ENCODE assay signal across 36 cellular contexts in genomic region chr12:112801055-112801454, GRCh38. TPM values are rescaled to one million over a fixed set of nuclear protein-coding genes. Genes with fewer than 3 reads are reported as not detected.
"Had no signal": no experiment of that assay in that cellular context is flagged by ENCODE, and none has a peak within 500 bp of the region (broad histone marks: within the 10 kb centered on the region; RNA-seq: fewer than 3 reads in every experiment).

No MANE protein-coding gene starts in this region.

- H3K9me3 Mint-ChIP-seq: activated CD4-positive, alpha-beta T cell treated with anti-CD3 and anti-CD28 coated beads, Interleukin-2, amount 10 ng/mL, durations not matched to agents 24 days and 14 days; activated CD8-positive, alpha-beta T cell treated with anti-CD3 and anti-CD28 coated beads for 36 hours; activated naive CD4-positive, alpha-beta T cell treated with anti-CD3 and anti-CD28 coated beads, Interleukin-2, amount 50 U/mL, for 24 hours; activated naive CD8-positive, alpha-beta T cell treated with anti-CD3 and anti-CD28 coated beads, Interleukin-2, amount 10 ng/mL, durations not matched to agents 7 days and 5 days; activated T-cell treated with anti-CD3 and anti-CD28 coated beads, Interleukin-2, amount 50 U/mL, for 24 hours; activated T-helper 2 cell treated with anti-CD3 and anti-CD28 coated beads, Interferon-gamma antibody, Interleukin-2, Interleukin-4, amounts not matched to agents 10 μg/mL and 5 μg/mL and 100 μg/mL, durations not matched to agents 14 hours and 24 hours and 36 hours; brain; T-helper 1 cell treated with Interleukin-12 subunit alpha and Interleukin-12 subunit beta and Interleukin-4 antibody, amounts not matched to agents 30 μg/mL and 1 μg/mL, for 36 hours; T-helper 2 cell treated with Interferon-gamma antibody and Interleukin-4, amounts not matched to agents 5 μg/mL and 100 μg/mL, for 36 hours had no signal

- H3K9me3 ChIP-seq: MG63, Peyer's patch, SJSA1, SK-N-SH had no signal

- H3K9ac ChIP-seq: SK-N-SH had no signal

- DNase-seq: activated CD4-positive, alpha-beta T cell treated with anti-CD3 and anti-CD28 coated beads, Interleukin-2, amount 10 ng/mL, durations not matched to agents 24 days and 14 days; activated CD4-positive, alpha-beta T cell treated with anti-CD3 and anti-CD28 coated beads, Interleukin-2, amount 50 U/mL, for 4 hours; activated CD4-positive, CD25-positive, alpha-beta regulatory T cell; activated CD8-positive, alpha-beta T cell treated with anti-CD3 and anti-CD28 coated beads for 36 hours; activated gamma-delta T cell; activated naive CD4-positive, alpha-beta T cell treated with Interleukin-2 at 50 U/mL for 16 hours; activated naive CD8-positive, alpha-beta T cell treated with anti-CD3 and anti-CD28 coated beads, Interleukin-2, amount 10 ng/mL, durations not matched to agents 7 days and 5 days; activated T-cell treated with anti-CD3 and anti-CD28 coated beads, Interleukin-2, amount 50 U/mL, for 24 hours; Kasumi-1; KG1; MG63; NCI-H1048; NCI-H1105 treated with DMSO at 0.1 percent for 48 hours; NCI-H1436; NCI-H1694; NCI-H1930; NCI-H2081 treated with DMSO at 0.1 percent for 48 hours; NCI-H226; NCI-H524 treated with DMSO at 0.1 percent for 48 hours; NCI-H748 treated with DMSO at 0.1 percent for 48 hours; NK-92 treated with Interleukin-12 subunit alpha and Interleukin-12 subunit beta, amount 100 ng/mL, for 24 hours; PC-3; Peyer's patch; RPMI8226; SHP77 treated with DMSO at 0.1 percent for 48 hours; SK-N-SH had no signal

- H3K27ac ChIP-seq: Peyer's patch, SJSA1, VCaP had no signal

- H3K4me2 ChIP-seq: SK-N-SH had no signal

- H3K36me3 Mint-ChIP-seq: activated naive CD4-positive, alpha-beta T cell treated with anti-CD3 and anti-CD28 coated beads, Interleukin-2, amount 50 U/mL, for 24 hours; activated naive CD8-positive, alpha-beta T cell treated with anti-CD3 and anti-CD28 coated beads, Interleukin-2, amount 10 ng/mL, durations not matched to agents 7 days and 5 days; brain had no signal

- H3K4me3 Mint-ChIP-seq: activated CD4-positive, alpha-beta T cell treated with anti-CD3 and anti-CD28 coated beads, Interleukin-2, amount 10 ng/mL, durations not matched to agents 24 days and 14 days; activated CD8-positive, alpha-beta T cell treated with anti-CD3 and anti-CD28 coated beads for 36 hours; activated naive CD4-positive, alpha-beta T cell treated with anti-CD3 and anti-CD28 coated beads, Interleukin-2, amount 50 U/mL, for 24 hours; activated naive CD8-positive, alpha-beta T cell treated with anti-CD3 and anti-CD28 coated beads, Interleukin-2, amount 10 ng/mL, durations not matched to agents 7 days and 5 days; activated T-cell treated with anti-CD3 and anti-CD28 coated beads, Interleukin-2, amount 50 U/mL, for 24 hours; brain; T-helper 1 cell treated with Interleukin-12 subunit alpha and Interleukin-12 subunit beta and Interleukin-4 antibody, amounts not matched to agents 30 μg/mL and 1 μg/mL, for 36 hours; T-helper 2 cell treated with Interferon-gamma antibody and Interleukin-4, amounts not matched to agents 5 μg/mL and 100 μg/mL, for 36 hours had no signal

- H3K36me3 ChIP-seq: MG63, Peyer's patch, SJSA1 had no signal

- H3K4me1 ChIP-seq: Peyer's patch, SJSA1 had no signal

- H3K27ac Mint-ChIP-seq: activated CD4-positive, alpha-beta T cell treated with anti-CD3 and anti-CD28 coated beads, Interleukin-2, amount 10 ng/mL, durations not matched to agents 24 days and 14 days; activated CD8-positive, alpha-beta T cell treated with anti-CD3 and anti-CD28 coated beads for 36 hours; activated naive CD4-positive, alpha-beta T cell treated with anti-CD3 and anti-CD28 coated beads, Interleukin-2, amount 50 U/mL, for 24 hours; activated naive CD8-positive, alpha-beta T cell treated with anti-CD3 and anti-CD28 coated beads, Interleukin-2, amount 10 ng/mL, durations not matched to agents 7 days and 5 days; activated T-cell treated with anti-CD3 and anti-CD28 coated beads, Interleukin-2, amount 50 U/mL, for 24 hours; activated T-helper 2 cell treated with anti-CD3 and anti-CD28 coated beads, Interferon-gamma antibody, Interleukin-2, Interleukin-4, amounts not matched to agents 10 μg/mL and 5 μg/mL and 100 μg/mL, durations not matched to agents 14 hours and 24 hours and 36 hours; T-helper 1 cell treated with Interleukin-12 subunit alpha and Interleukin-12 subunit beta and Interleukin-4 antibody, amounts not matched to agents 30 μg/mL and 1 μg/mL, for 36 hours; T-helper 2 cell treated with Interferon-gamma antibody and Interleukin-4, amounts not matched to agents 5 μg/mL and 100 μg/mL, for 36 hours had no signal

- H3K4me3 ChIP-seq: MG63, Peyer's patch, SJSA1 had no signal

- H3K27me3 ChIP-seq: Peyer's patch had no signal

- H3K4me1 Mint-ChIP-seq: activated CD4-positive, alpha-beta T cell treated with anti-CD3 and anti-CD28 coated beads, Interleukin-2, amount 10 ng/mL, durations not matched to agents 24 days and 14 days; activated naive CD4-positive, alpha-beta T cell treated with anti-CD3 and anti-CD28 coated beads, Interleukin-2, amount 50 U/mL, for 24 hours; activated naive CD8-positive, alpha-beta T cell treated with anti-CD3 and anti-CD28 coated beads, Interleukin-2, amount 10 ng/mL, durations not matched to agents 7 days and 5 days had no signal

RNA-seq across cellular contexts. Expression of gene RPH3A, which starts 9.5 kb away (rescaled TPM):
- total RNA-seq: activated CD4-positive, alpha-beta T cell treated with anti-CD3 and anti-CD28 coated beads, Interleukin-2, amount 10 ng/mL, durations not matched to agents 24 days and 14 days; activated CD8-positive, alpha-beta memory T cell treated with anti-CD3 and anti-CD28 coated beads for 36 hours; activated CD8-positive, alpha-beta T cell treated with anti-CD3 and anti-CD28 coated beads for 36 hours; activated naive CD8-positive, alpha-beta T cell treated with anti-CD3 and anti-CD28 coated beads, Interleukin-2, amount 10 ng/mL, durations not matched to agents 7 days and 5 days; activated T-helper 2 cell treated with anti-CD3 and anti-CD28 coated beads, Interferon-gamma antibody, Interleukin-2, Interleukin-4, amounts not matched to agents 10 μg/mL and 5 μg/mL and 100 μg/mL, durations not matched to agents 14 hours and 24 hours and 36 hours; bronchial epithelial cell; chondrocyte; PC-3; Peyer's patch had no signal
